ENCODE assay signal across 9 cellular contexts in genomic region chr11:33329705-33330329, GRCh38. TPM values are rescaled to one million over a fixed set of nuclear protein-coding genes. Genes with fewer than 3 reads are reported as not detected.
DNase-seq lines count a peak whose midpoint lies in the region; ATAC-seq and TF ChIP-seq lines count a peak whose summit lies in the region.
"Had no signal": no experiment of that assay in that cellular context is flagged by ENCODE, and none has a peak within 500 bp of the region (broad histone marks: within the 10 kb centered on the region; RNA-seq: fewer than 3 reads in every experiment).

No MANE protein-coding gene starts in this region.

- POLR2A ChIA-PET in T-cell (lab: Charles Lee) = interaction anchor here in 1 of 2 donors (0.7 kb wide), 1 partner anchor 399 kb away, joined by 5 read pairs; no protein-coding TSS in a partner anchor

- H3K4me1 Mint-ChIP-seq in T-cell = peaks cover 32 to 36% (median 34%) of the 10 kb centered on the region in 3 donors

- CTCF ChIA-PET in T-cell (lab: Charles Lee) = interaction anchor here (0.6 to 1.7 kb wide), 14 partner anchors 9 to 413 kb away, joined by 3 to 14 read pairs (median 3); no protein-coding TSS in a partner anchor

- H3K9me3 Mint-ChIP-seq in T-cell = no peaks in the 10 kb centered on the region

- ATAC-seq in GM21529 (IDR thresholded peaks at IDR 0.05; ENCODE audit: unreplicated experiment) (peak; percentile 79), T-cell (replicated peaks in 1 of 4) (peak in 3 of 4 experiments; percentile 64 to 71 (median 70)), left lobe of liver (peak; percentile 96), GM18505 (IDR thresholded peaks at IDR 0.05; ENCODE audit: unreplicated experiment) (no peak)

- H3K36me3 Mint-ChIP-seq in T-cell = peaks cover 12% of the 10 kb centered on the region
- H3K36me3 Mint-ChIP-seq: activated naive CD8-positive, alpha-beta T cell had no signal

- no peak overlapping the region for H3K27ac Mint-ChIP-seq in T-cell
- H3K27ac Mint-ChIP-seq: activated naive CD8-positive, alpha-beta T cell had no signal

- TF ChIP-seq POLR2A in NB4 (IDR thresholded peaks at IDR 0.05; ENCODE audit: extremely low read depth, insufficient read length) = no peak
- no peak for TF ChIP-seq POLR2A in GM18505 (IDR thresholded peaks at IDR 0.05; ENCODE audit: borderline replicate concordance, extremely low read depth, insufficient read depth, insufficient read length)

- H3K27me3 Mint-ChIP-seq in T-cell = no peaks in the 10 kb centered on the region
- H3K27me3 Mint-ChIP-seq: activated naive CD8-positive, alpha-beta T cell had no signal

- DNase-seq in D341Med (ENCODE audit: low spot score) = peak; percentile 64
- DNase-seq in NB4 (ENCODE audit: low read depth) = peak; percentile 75
- peak in 29 of 34 experiments; percentile 11 to 48 (median 29) for DNase-seq in T-cell
- peak; percentile 36 for DNase-seq in cerebellum (ENCODE audit: low spot score)
- peak; percentile 50 for DNase-seq in left lobe of liver (ENCODE audit: low spot score)
- peak; percentile 26 for DNase-seq in stimulated activated CD8-positive, alpha-beta memory T cell treated with anti-CD3 and anti-CD28 coated beads, Interleukin-12 subunit alpha, Interleukin-12 subunit beta, amount 100 ng/mL, for 1 hour (ENCODE audit: low read depth)

- H3K4me3 Mint-ChIP-seq in T-cell = no peak overlapping the region
- H3K4me3 Mint-ChIP-seq: activated naive CD8-positive, alpha-beta T cell had no signal

- H3K4me3 ChIP-seq in NB4 (ENCODE audit: low read depth, low read length) = no peak overlapping the region

- peak; percentile 47 for TF ChIP-seq CTCF in NB4 (IDR thresholded peaks at IDR 0.05; ENCODE audit: low read depth, low read length)

RNA-seq across cellular contexts. Expression of gene KIAA1549L, which starts 46.1 kb away (rescaled TPM):
- total RNA-seq in T-cell (under 1 TPM in 1 of 5 donors, not detected in 4; 0.09 TPM), cerebellum (62.4 TPM), left lobe of liver (0.03 TPM)

Comparison
In these comparisons a context has a peak if more than half of its experiments do, and no peak if none do; other contexts are left out.
1. RNA of gene KIAA1549L, which starts 46.1 kb away (total RNA-seq): 62.4 TPM in cerebellum (single experiment); 0.03 TPM in left lobe of liver (single experiment) and 0.09 TPM in T-cell; every median in the first group is over 10 times any median in the second.
2. Peak in every context shown above with its lines, with median percentiles within 50 percentile points of each other: DNase-seq.